In genomic region chr17:75325348-75325747, GRCh38 we compare ENCODE assay signal across 13 cellular contexts. TPM values are rescaled to one million over a fixed set of nuclear protein-coding genes. Genes with fewer than 3 reads are reported as not detected.
DNase-seq lines count a peak whose midpoint lies in the region; ATAC-seq and TF ChIP-seq lines count a peak whose summit lies in the region.
"Had no signal": no experiment of that assay in that cellular context is flagged by ENCODE, and none has a peak within 500 bp of the region (broad histone marks: within the 10 kb centered on the region; RNA-seq: fewer than 3 reads in every experiment).

No MANE protein-coding gene starts in this region.

- no peak for TF ChIP-seq CTCF in RWPE1 (conservative IDR thresholded peaks at IDR 0.05; ENCODE audit: low read depth)
- TF ChIP-seq CTCF in gastroesophageal sphincter (IDR thresholded peaks at IDR 0.05): no peak

- ATAC-seq in gastroesophageal sphincter (no peak), HG03280 (IDR thresholded peaks at IDR 0.05; ENCODE audit: unreplicated experiment) (no peak), GM18873 (IDR thresholded peaks at IDR 0.05; ENCODE audit: low FRiP score, unreplicated experiment) (no peak), GM19397 (IDR thresholded peaks at IDR 0.05; ENCODE audit: unreplicated experiment) (no peak)
- no peak for ATAC-seq in stimulated activated memory B cell treated with anti-CD40 and anti-IgM and Interleukin-4, amounts not matched to agents 10 μg/mL and 1 μg/mL and 100 μg/mL, for 72 hours

- no peaks in the 10 kb centered on the region for H3K9me3 Mint-ChIP-seq in activated CD4-positive, alpha-beta T cell treated with anti-CD3 and anti-CD28 coated beads, Interleukin-2, amount 10 ng/mL, durations not matched to agents 24 days and 14 days
- no peaks in the 10 kb centered on the region for H3K9me3 Mint-ChIP-seq in stimulated activated memory B cell treated with anti-CD40 and anti-IgM and Interleukin-4, amounts not matched to agents 10 μg/mL and 1 μg/mL and 100 μg/mL, for 72 hours

- H3K27ac ChIP-seq in RWPE1: peak overlapping the region; percentile 37
- H3K27ac ChIP-seq in gastroesophageal sphincter: peak overlapping the region in 3 of 4 donors; percentile 46 to 54 (median 46)

- intact Hi-C loops in activated CD4-positive, alpha-beta T cell treated with anti-CD3 and anti-CD28 coated beads, Interleukin-2, amount 10 ng/mL, durations not matched to agents 24 days and 14 days (cut with micrococcal nuclease): no loop called here

- TF ChIP-seq EP300 in gastroesophageal sphincter (IDR thresholded peaks at IDR 0.05): no peak

- H3K27me3 ChIP-seq in gastroesophageal sphincter: no peaks in the 10 kb centered on the region
- H3K27me3 ChIP-seq: pancreas had no signal

- peaks cover 29% of the 10 kb centered on the region for H3K4me1 Mint-ChIP-seq in activated CD4-positive, alpha-beta T cell treated with anti-CD3 and anti-CD28 coated beads, Interleukin-2, amount 10 ng/mL, durations not matched to agents 24 days and 14 days
- H3K4me1 Mint-ChIP-seq in stimulated activated memory B cell treated with anti-CD40 and anti-IgM and Interleukin-4, amounts not matched to agents 10 μg/mL and 1 μg/mL and 100 μg/mL, for 72 hours: peaks cover 46% of the 10 kb centered on the region

- 79 to 100% methylated on average over 1 to 6 of the region's 6 CpGs for WGBS in gastroesophageal sphincter (ENCODE audit: low coverage in 1 of 2), 2 donors

- CTCF ChIA-PET in RWPE1 (lab: Yijun Ruan, JAX): no interaction called here

- H3K36me3 ChIP-seq in gastroesophageal sphincter: peaks cover 0 to 43% of the 10 kb centered on the region in 2 donors

- no peaks in the 10 kb centered on the region for H3K9me3 ChIP-seq in gastroesophageal sphincter
- H3K9me3 ChIP-seq: pancreas had no signal

- no peak overlapping the region for H3K4me3 ChIP-seq in gastroesophageal sphincter
- H3K4me3 ChIP-seq: pancreas had no signal

- POLR2A ChIA-PET in RWPE1 (lab: Yijun Ruan, JAX; ENCODE audit: low non-redundant PET): no interaction called here

- no peak for DNase-seq in activated CD4-positive, alpha-beta T cell treated with anti-CD3 and anti-CD28 coated beads, Interleukin-2, amount 10 ng/mL, durations not matched to agents 24 days and 14 days
- DNase-seq in activated CD4-positive, alpha-beta T cell treated with anti-CD3 and anti-CD28 coated beads, Interleukin-2, amount 50 U/mL, for 1 hour: no peak
- no peak for DNase-seq in RWPE1 (ENCODE audit: low spot score)
- DNase-seq: activated CD4-positive, alpha-beta T cell treated with anti-CD3 and anti-CD28 coated beads for 4 hours; left cardiac atrium; NCI-H1417; NCI-H526; pancreas had no signal

- peaks cover 0 to 35% (median 0%) of the 10 kb centered on the region in 3 donors for H3K4me1 ChIP-seq in gastroesophageal sphincter
- H3K4me1 ChIP-seq: pancreas had no signal

- H3K27me3 Mint-ChIP-seq in activated CD4-positive, alpha-beta T cell treated with anti-CD3 and anti-CD28 coated beads, Interleukin-2, amount 10 ng/mL, durations not matched to agents 24 days and 14 days: no peaks in the 10 kb centered on the region
- no peaks in the 10 kb centered on the region for H3K27me3 Mint-ChIP-seq in stimulated activated memory B cell treated with anti-CD40 and anti-IgM and Interleukin-4, amounts not matched to agents 10 μg/mL and 1 μg/mL and 100 μg/mL, for 72 hours

- H3K4me3 Mint-ChIP-seq in activated CD4-positive, alpha-beta T cell treated with anti-CD3 and anti-CD28 coated beads, Interleukin-2, amount 10 ng/mL, durations not matched to agents 24 days and 14 days: no peak overlapping the region
- H3K4me3 Mint-ChIP-seq in stimulated activated memory B cell treated with anti-CD40 and anti-IgM and Interleukin-4, amounts not matched to agents 10 μg/mL and 1 μg/mL and 100 μg/mL, for 72 hours: no peak overlapping the region

- peaks cover 36% of the 10 kb centered on the region for H3K36me3 Mint-ChIP-seq in activated CD4-positive, alpha-beta T cell treated with anti-CD3 and anti-CD28 coated beads, Interleukin-2, amount 10 ng/mL, durations not matched to agents 24 days and 14 days (ENCODE audit: low read depth)
- peaks cover 53% of the 10 kb centered on the region for H3K36me3 Mint-ChIP-seq in stimulated activated memory B cell treated with anti-CD40 and anti-IgM and Interleukin-4, amounts not matched to agents 10 μg/mL and 1 μg/mL and 100 μg/mL, for 72 hours

- no peak for TF ChIP-seq POLR2A in gastroesophageal sphincter (IDR thresholded peaks at IDR 0.05)

- H3K27ac Mint-ChIP-seq in activated CD4-positive, alpha-beta T cell treated with anti-CD3 and anti-CD28 coated beads, Interleukin-2, amount 10 ng/mL, durations not matched to agents 24 days and 14 days: peak overlapping the region; percentile 59
- H3K27ac Mint-ChIP-seq in stimulated activated memory B cell treated with anti-CD40 and anti-IgM and Interleukin-4, amounts not matched to agents 10 μg/mL and 1 μg/mL and 100 μg/mL, for 72 hours: peak overlapping the region; percentile 79

RNA-seq across cellular contexts. Expression of gene SLC25A19, which starts 36.1 kb away (rescaled TPM):
- total RNA-seq in activated CD4-positive, alpha-beta T cell treated with anti-CD3 and anti-CD28 coated beads, Interleukin-2, amount 10 ng/mL, durations not matched to agents 24 days and 14 days: 131 and 132 TPM in 2 replicates
- total RNA-seq in gastroesophageal sphincter: 10 to 100 TPM in 3 of 4 donors, 1 to 10 TPM in 1; 7.3 to 14.5 (median 13.4) TPM

RNA-seq across cellular contexts. Expression of gene MIF4GD, which starts 54.3 kb away (rescaled TPM):
- 45.9 and 48.7 TPM in 2 replicates for total RNA-seq in activated CD4-positive, alpha-beta T cell treated with anti-CD3 and anti-CD28 coated beads, Interleukin-2, amount 10 ng/mL, durations not matched to agents 24 days and 14 days
- total RNA-seq in gastroesophageal sphincter: 10 to 100 TPM; 28.5 to 50.7 (median 44.4) TPM
